2 cellular contexts compared by ENCODE assay signal in the genomic region with DNA sequence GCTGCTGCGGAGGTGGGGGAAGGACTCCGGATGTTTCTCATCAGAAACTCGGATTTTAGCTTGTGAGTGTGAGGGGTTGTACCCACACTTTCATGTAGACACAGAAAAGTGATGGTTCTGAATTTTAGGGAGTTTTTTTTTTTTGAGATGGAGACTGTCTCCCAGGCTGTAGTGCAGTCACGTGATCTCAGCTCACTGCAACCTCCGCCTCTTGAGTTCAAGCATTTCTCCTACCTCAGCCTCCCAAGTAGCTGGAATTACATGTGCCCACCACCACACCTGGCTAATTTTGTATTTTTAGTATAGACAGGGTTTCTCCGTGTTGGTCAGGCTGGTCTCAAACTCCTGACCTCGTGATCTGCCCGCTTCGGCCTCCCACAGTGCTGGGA.
TF ChIP-seq lines count a peak whose summit lies in the region.

No MANE protein-coding gene starts in this region.

TF ChIP-seq in HepG2, 621 proteins besides CTCF, POLR2A, EP300 and RAD21:
- TF ChIP-seq, protein P1, sequence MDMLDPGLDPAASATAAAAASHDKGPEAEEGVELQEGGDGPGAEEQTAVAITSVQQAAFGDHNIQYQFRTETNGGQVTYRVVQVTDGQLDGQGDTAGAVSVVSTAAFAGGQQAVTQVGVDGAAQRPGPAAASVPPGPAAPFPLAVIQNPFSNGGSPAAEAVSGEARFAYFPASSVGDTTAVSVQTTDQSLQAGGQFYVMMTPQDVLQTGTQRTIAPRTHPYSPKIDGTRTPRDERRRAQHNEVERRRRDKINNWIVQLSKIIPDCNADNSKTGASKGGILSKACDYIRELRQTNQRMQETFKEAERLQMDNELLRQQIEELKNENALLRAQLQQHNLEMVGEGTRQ (IDR thresholded peaks at IDR 0.05; ENCODE audit: low read depth, low read length), result 0 out of 2 replicates have a peak, but pooled peaks have one; percentile 12
- TF ChIP-seq, protein P1 (CRISPR knock-in tag; IDR thresholded peaks at IDR 0.05; ENCODE audit: borderline replicate concordance), result no peak
- peak; percentile 66; the same call in 1 of the 2 replicates for TF ChIP-seq RAD51 (IDR thresholded peaks at IDR 0.05; ENCODE audit: borderline replicate concordance)
- TF ChIP-seq, protein P2, sequence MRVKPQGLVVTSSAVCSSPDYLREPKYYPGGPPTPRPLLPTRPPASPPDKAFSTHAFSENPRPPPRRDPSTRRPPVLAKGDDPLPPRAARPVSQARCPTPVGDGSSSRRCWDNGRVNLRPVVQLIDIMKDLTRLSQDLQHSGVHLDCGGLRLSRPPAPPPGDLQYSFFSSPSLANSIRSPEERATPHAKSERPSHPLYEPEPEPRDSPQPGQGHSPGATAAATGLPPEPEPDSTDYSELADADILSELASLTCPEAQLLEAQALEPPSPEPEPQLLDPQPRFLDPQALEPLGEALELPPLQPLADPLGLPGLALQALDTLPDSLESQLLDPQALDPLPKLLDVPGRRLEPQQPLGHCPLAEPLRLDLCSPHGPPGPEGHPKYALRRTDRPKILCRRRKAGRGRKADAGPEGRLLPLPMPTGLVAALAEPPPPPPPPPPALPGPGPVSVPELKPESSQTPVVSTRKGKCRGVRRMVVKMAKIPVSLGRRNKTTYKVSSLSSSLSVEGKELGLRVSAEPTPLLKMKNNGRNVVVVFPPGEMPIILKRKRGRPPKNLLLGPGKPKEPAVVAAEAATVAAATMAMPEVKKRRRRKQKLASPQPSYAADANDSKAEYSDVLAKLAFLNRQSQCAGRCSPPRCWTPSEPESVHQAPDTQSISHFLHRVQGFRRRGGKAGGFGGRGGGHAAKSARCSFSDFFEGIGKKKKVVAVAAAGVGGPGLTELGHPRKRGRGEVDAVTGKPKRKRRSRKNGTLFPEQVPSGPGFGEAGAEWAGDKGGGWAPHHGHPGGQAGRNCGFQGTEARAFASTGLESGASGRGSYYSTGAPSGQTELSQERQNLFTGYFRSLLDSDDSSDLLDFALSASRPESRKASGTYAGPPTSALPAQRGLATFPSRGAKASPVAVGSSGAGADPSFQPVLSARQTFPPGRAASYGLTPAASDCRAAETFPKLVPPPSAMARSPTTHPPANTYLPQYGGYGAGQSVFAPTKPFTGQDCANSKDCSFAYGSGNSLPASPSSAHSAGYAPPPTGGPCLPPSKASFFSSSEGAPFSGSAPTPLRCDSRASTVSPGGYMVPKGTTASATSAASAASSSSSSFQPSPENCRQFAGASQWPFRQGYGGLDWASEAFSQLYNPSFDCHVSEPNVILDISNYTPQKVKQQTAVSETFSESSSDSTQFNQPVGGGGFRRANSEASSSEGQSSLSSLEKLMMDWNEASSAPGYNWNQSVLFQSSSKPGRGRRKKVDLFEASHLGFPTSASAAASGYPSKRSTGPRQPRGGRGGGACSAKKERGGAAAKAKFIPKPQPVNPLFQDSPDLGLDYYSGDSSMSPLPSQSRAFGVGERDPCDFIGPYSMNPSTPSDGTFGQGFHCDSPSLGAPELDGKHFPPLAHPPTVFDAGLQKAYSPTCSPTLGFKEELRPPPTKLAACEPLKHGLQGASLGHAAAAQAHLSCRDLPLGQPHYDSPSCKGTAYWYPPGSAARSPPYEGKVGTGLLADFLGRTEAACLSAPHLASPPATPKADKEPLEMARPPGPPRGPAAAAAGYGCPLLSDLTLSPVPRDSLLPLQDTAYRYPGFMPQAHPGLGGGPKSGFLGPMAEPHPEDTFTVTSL (CRISPR knock-in tag; IDR thresholded peaks at IDR 0.05; ENCODE audit: borderline replicate concordance), result no peak
- TF ChIP-seq ZNF326 (CRISPR knock-in tag; IDR thresholded peaks at IDR 0.05; ENCODE audit: borderline replicate concordance), result no peak
- TF ChIP-seq, protein P3, sequence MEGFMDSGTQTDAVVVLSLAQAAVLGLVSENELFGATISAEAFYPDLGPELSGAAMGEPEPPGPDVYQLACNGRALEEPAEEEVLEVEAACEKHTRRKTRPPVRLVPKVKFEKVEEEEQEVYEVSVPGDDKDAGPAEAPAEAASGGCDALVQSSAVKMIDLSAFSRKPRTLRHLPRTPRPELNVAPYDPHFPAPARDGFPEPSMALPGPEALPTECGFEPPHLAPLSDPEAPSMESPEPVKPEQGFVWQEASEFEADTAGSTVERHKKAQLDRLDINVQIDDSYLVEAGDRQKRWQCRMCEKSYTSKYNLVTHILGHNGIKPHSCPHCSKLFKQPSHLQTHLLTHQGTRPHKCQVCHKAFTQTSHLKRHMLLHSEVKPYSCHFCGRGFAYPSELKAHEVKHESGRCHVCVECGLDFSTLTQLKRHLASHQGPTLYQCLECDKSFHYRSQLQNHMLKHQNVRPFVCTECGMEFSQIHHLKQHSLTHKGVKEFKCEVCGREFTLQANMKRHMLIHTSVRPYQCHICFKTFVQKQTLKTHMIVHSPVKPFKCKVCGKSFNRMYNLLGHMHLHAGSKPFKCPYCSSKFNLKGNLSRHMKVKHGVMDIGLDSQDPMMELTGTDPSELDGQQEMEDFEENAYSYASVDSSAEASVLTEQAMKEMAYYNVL (CRISPR knock-in tag; IDR thresholded peaks at IDR 0.05; ENCODE audit: borderline replicate concordance), result no peak
TF ChIP-seq in HepG2: peak in this region for 2.

TF ChIP-seq in K562, 482 proteins besides CTCF, POLR2A, EP300 and RAD21:
- TF ChIP-seq CBFA2T2 (conservative IDR thresholded peaks at IDR 0.05) (peak; percentile 45; the same call in 1 of the 2 replicates), SLC30A9 (CRISPR knock-in tag; IDR thresholded peaks at IDR 0.05) (no peak), NFRKB (IDR thresholded peaks at IDR 0.05; ENCODE audit: low read depth) (no peak), RAD51 (IDR thresholded peaks at IDR 0.05; ENCODE audit: borderline replicate concordance, low read depth) (peak; percentile 83), FOXK1 (CRISPR knock-in tag; IDR thresholded peaks at IDR 0.05; ENCODE audit: borderline replicate concordance) (no peak), FOXA3 (CRISPR knock-in tag; conservative IDR thresholded peaks at IDR 0.05 in 1 of 2, IDR thresholded peaks at IDR 0.05 in 1 of 2) (no peak), E2F3 (CRISPR knock-in tag; IDR thresholded peaks at IDR 0.05) (no peak), YBX1 (IDR thresholded peaks at IDR 0.05) (no peak), ZNF785 (CRISPR knock-in tag; IDR thresholded peaks at IDR 0.05) (no peak), TOE1 (IDR thresholded peaks at IDR 0.05; ENCODE audit: borderline replicate concordance) (peak; percentile 61; the same call in 1 of the 2 replicates), TOE1 (CRISPR knock-in tag; IDR thresholded peaks at IDR 0.05; ENCODE audit: borderline replicate concordance, low read depth) (no peak)
- TF ChIP-seq, protein P4, sequence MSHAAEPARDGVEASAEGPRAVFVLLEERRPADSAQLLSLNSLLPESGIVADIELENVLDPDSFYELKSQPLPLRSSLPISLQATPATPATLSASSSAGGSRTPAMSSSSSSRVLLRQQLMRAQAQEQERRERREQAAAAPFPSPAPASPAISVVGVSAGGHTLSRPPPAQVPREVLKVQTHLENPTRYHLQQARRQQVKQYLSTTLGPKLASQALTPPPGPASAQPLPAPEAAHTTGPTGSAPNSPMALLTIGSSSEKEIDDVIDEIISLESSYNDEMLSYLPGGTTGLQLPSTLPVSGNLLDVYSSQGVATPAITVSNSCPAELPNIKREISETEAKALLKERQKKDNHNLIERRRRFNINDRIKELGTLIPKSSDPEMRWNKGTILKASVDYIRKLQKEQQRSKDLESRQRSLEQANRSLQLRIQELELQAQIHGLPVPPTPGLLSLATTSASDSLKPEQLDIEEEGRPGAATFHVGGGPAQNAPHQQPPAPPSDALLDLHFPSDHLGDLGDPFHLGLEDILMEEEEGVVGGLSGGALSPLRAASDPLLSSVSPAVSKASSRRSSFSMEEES (CRISPR knock-in tag; IDR thresholded peaks at IDR 0.05), result peak; percentile 77
- TF ChIP-seq, protein P1 (CRISPR knock-in tag; IDR thresholded peaks at IDR 0.05), result 0 out of 2 replicates have a peak, but pooled peaks have one; percentile 6
- TF ChIP-seq, protein P5, sequence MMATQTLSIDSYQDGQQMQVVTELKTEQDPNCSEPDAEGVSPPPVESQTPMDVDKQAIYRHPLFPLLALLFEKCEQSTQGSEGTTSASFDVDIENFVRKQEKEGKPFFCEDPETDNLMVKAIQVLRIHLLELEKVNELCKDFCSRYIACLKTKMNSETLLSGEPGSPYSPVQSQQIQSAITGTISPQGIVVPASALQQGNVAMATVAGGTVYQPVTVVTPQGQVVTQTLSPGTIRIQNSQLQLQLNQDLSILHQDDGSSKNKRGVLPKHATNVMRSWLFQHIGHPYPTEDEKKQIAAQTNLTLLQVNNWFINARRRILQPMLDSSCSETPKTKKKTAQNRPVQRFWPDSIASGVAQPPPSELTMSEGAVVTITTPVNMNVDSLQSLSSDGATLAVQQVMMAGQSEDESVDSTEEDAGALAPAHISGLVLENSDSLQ (IDR thresholded peaks at IDR 0.05), result no peak
- TF ChIP-seq, protein P6, sequence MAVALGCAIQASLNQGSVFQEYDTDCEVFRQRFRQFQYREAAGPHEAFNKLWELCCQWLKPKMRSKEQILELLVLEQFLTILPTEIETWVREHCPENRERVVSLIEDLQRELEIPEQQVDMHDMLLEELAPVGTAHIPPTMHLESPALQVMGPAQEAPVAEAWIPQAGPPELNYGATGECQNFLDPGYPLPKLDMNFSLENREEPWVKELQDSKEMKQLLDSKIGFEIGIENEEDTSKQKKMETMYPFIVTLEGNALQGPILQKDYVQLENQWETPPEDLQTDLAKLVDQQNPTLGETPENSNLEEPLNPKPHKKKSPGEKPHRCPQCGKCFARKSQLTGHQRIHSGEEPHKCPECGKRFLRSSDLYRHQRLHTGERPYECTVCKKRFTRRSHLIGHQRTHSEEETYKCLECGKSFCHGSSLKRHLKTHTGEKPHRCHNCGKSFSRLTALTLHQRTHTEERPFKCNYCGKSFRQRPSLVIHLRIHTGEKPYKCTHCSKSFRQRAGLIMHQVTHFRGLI (CRISPR knock-in tag; IDR thresholded peaks at IDR 0.05), result no peak
TF ChIP-seq in K562: peak in this region for 5.
